Comparison of ENCODE assay signal across 10 cellular contexts in genomic region chr20:41174373-41174772, GRCh38. TPM values are rescaled to one million over a fixed set of nuclear protein-coding genes. Genes with fewer than 3 reads are reported as not detected.
A peak's percentile ranks its signal among the peaks of the same experiment; 100 is the strongest.
DNase-seq lines count a peak whose midpoint lies in the region; ATAC-seq and TF ChIP-seq lines count a peak whose summit lies in the region.
"Had no signal": no experiment of that assay in that cellular context is flagged by ENCODE, and none has a peak within 500 bp of the region (broad histone marks: within the 10 kb centered on the region; RNA-seq: fewer than 3 reads in every experiment).

No MANE protein-coding gene starts in this region.

- no peak overlapping the region for H3K4me3 Mint-ChIP-seq in T-helper 17 cell

- no peak for TF ChIP-seq CTCF in left ventricle myocardium inferior (IDR thresholded peaks at IDR 0.05; ENCODE audit: borderline replicate concordance)
- no peak for TF ChIP-seq CTCF in spleen (IDR thresholded peaks at IDR 0.05 in 8 of 11, conservative IDR thresholded peaks at IDR 0.05 in 3 of 11)

- H3K4me3 ChIP-seq in left ventricle myocardium inferior, result no peak overlapping the region
- no peak overlapping the region for H3K4me3 ChIP-seq in spleen

- peak overlapping the region; percentile 89 for H3K27ac Mint-ChIP-seq in T-helper 17 cell

- H3K9me3 ChIP-seq in T-helper 17 cell (ENCODE audit: control insufficient read depth, low read length, poor library complexity, severe bottlenecking) (no peaks in the 10 kb centered on the region), left ventricle myocardium inferior (replicated peaks) (no peaks in the 10 kb centered on the region), spleen (no peaks in the 10 kb centered on the region)

- H3K27me3 ChIP-seq in left ventricle myocardium inferior (ENCODE audit: low read depth) (no peaks in the 10 kb centered on the region), spleen (replicated peaks in 1 of 7) (no peaks in the 10 kb centered on the region)

- H3K4me1 Mint-ChIP-seq in T-helper 17 cell, result peaks cover 16% of the 10 kb centered on the region

- H3K27ac ChIP-seq in left ventricle myocardium inferior (replicated peaks) (peak overlapping the region; percentile 89), spleen (peak overlapping the region in 1 of 8 donors; percentile 56)

- intact Hi-C loops in left ventricle myocardium inferior (cut with micrococcal nuclease), result loop anchor here (5.0 kb wide), 1 partner anchor 163 kb away; no protein-coding TSS in a partner anchor
- intact Hi-C loops in spleen (cut with DNase I; ENCODE audit: low total_unique reads), result loop anchor here (10.0 kb wide), 1 partner anchor 50 kb away; no protein-coding TSS in a partner anchor

- H3K4me1 ChIP-seq in left ventricle myocardium inferior, result peaks cover 82% of the 10 kb centered on the region
- H3K4me1 ChIP-seq in spleen, result peaks cover 6 to 23% (median 14%) of the 10 kb centered on the region in 6 donors

- no peak for TF ChIP-seq POLR2A in spleen (IDR thresholded peaks at IDR 0.05)

- ATAC-seq in T-helper 17 cell, result no peak
- no peak for ATAC-seq in GM21576 (IDR thresholded peaks at IDR 0.05; ENCODE audit: unreplicated experiment)

- peak; percentile 4 for DNase-seq in activated CD4-positive, alpha-beta T cell treated with anti-CD3 and anti-CD28 coated beads for 1 hour
- DNase-seq in activated CD4-positive, alpha-beta T cell treated with anti-CD3 and anti-CD28 coated beads, Interleukin-2, amount 50 U/mL, for 4 hours, result no peak
- DNase-seq in T-helper 17 cell, result peak in 1 of 3 donors; percentile 1
- no peak for DNase-seq in left ventricle myocardium inferior
- peak; percentile 67 for DNase-seq in spleen
- DNase-seq in DMS114 treated with DMSO at 0.1 percent for 48 hours (lab: John Stamatoyannopoulos, UW; ENCODE audit: unreplicated experiment), result no peak
- no peak for DNase-seq in effector CD8-positive, alpha-beta T cell (lab: John Stamatoyannopoulos, UW)
- DNase-seq: DND-41, NCI-H2081 had no signal

- H3K36me3 ChIP-seq in left ventricle myocardium inferior, result peaks cover 43% of the 10 kb centered on the region
- peaks cover 0 to 91% (median 57%) of the 10 kb centered on the region in 6 donors for H3K36me3 ChIP-seq in spleen

- 83 to 97% (median 95%) methylated on average over 8 to 10 of the region's 10 CpGs for WGBS in spleen, 5 donors

- H3K36me3 Mint-ChIP-seq in T-helper 17 cell (ENCODE audit: low read depth), result peaks cover 10% of the 10 kb centered on the region

- H3K27me3 Mint-ChIP-seq in T-helper 17 cell, result no peaks in the 10 kb centered on the region

RNA-seq across cellular contexts. Expression of gene PLCG1, which starts 37.0 kb away (rescaled TPM):
- 100 to 1,000 TPM; 420 to 428 TPM for total RNA-seq in T-helper 17 cell
- 46.1 TPM for total RNA-seq in left ventricle myocardium inferior
- total RNA-seq in spleen, result 100 to 1,000 TPM in 6 of 7 donors, 10 to 100 TPM in 1; 96.7 to 144 (median 134) TPM
- 10 to 100 TPM; 28.0 to 51.3 (median 29.3) TPM for polyA plus RNA-seq in spleen

Comparison
In these comparisons a context has a peak if more than half of its experiments do, and no peak if none do; other contexts are left out.
1. DNase-seq: peak in activated CD4-positive, alpha-beta T cell treated with anti-CD3 and anti-CD28 coated beads for 1 hour (single experiment) and spleen (single experiment); none in activated CD4-positive, alpha-beta T cell treated with anti-CD3 and anti-CD28 coated beads, Interleukin-2, amount 50 U/mL, for 4 hours (0 of 2), left ventricle myocardium inferior (single experiment), DMS114 treated with DMSO at 0.1 percent for 48 hours (single experiment) and effector CD8-positive, alpha-beta T cell (single experiment).